Comparison of ENCODE assay signal across 27 cellular contexts in genomic region chr22:39429186-39429585, GRCh38. TPM values are rescaled to one million over a fixed set of nuclear protein-coding genes. Genes with fewer than 3 reads are reported as not detected.
A peak's percentile ranks its signal among the peaks of the same experiment; 100 is the strongest.
DNase-seq lines count a peak whose midpoint lies in the region; ATAC-seq and TF ChIP-seq lines count a peak whose summit lies in the region.
"Had no signal": no experiment of that assay in that cellular context is flagged by ENCODE, and none has a peak within 500 bp of the region (broad histone marks: within the 10 kb centered on the region; RNA-seq: fewer than 3 reads in every experiment).

No MANE protein-coding gene starts in this region.

- H3K36me3 ChIP-seq in HCT116 (ENCODE audit: control insufficient read depth in 1 of 2, insufficient read depth in 2 of 2, low read length in 2 of 2) (peaks cover 5 to 12% of the 10 kb centered on the region in 2 experiments; a peak in 2 of 4 replicates), SK-N-MC (ENCODE audit: insufficient read depth, low read length) (peaks cover 7% of the 10 kb centered on the region), iPS-20b (ENCODE audit: insufficient read depth, low read depth, low read length) (peaks cover 46% of the 10 kb centered on the region), psoas muscle (ENCODE audit: insufficient read depth in 1 of 2, low read depth in 1 of 2) (peaks cover 2 to 67% of the 10 kb centered on the region in 2 donors)

- no peak for TF ChIP-seq POLR2A in HCT116 (IDR thresholded peaks at IDR 0.05; ENCODE audit: borderline replicate concordance, extremely low read depth, insufficient read depth, insufficient read length)

- no peaks in the 10 kb centered on the region for H3K79me2 ChIP-seq in HCT116 (ENCODE audit: insufficient read depth, low read length)

- POLR2A ChIA-PET in HCT116 (lab: Charles Lee): no interaction called here

- no peak overlapping the region for H3K4me3 Mint-ChIP-seq in progenitor cell of endocrine pancreas (ENCODE audit: low read depth)
- H3K4me3 Mint-ChIP-seq: B cell; CD8-positive, alpha-beta memory T cell; effector memory CD8-positive, alpha-beta T cell had no signal

- H3K4me1 Mint-ChIP-seq in progenitor cell of endocrine pancreas (ENCODE audit: low read depth): no peaks in the 10 kb centered on the region
- H3K4me1 Mint-ChIP-seq: B cell; CD8-positive, alpha-beta memory T cell had no signal

- no peak overlapping the region for H2AFZ ChIP-seq in HCT116 (ENCODE audit: low read depth, low read length, poor library complexity, severe bottlenecking)

- no peaks in the 10 kb centered on the region for H3K9me3 ChIP-seq in HCT116 (ENCODE audit: control insufficient read depth in 1 of 2, insufficient read depth in 1 of 2, low read depth in 1 of 2, low read length in 2 of 2)
- H3K9me3 ChIP-seq in SK-N-MC (ENCODE audit: low read depth, low read length): no peaks in the 10 kb centered on the region
- no peaks in the 10 kb centered on the region for H3K9me3 ChIP-seq in iPS-20b (ENCODE audit: insufficient read depth, low read depth, low read length)
- H3K9me3 ChIP-seq in psoas muscle: no peaks in the 10 kb centered on the region

- H3K9ac ChIP-seq in HCT116 (ENCODE audit: low read length): no peak overlapping the region
- no peak overlapping the region for H3K9ac ChIP-seq in SK-N-MC (ENCODE audit: insufficient read length)
- H3K9ac ChIP-seq in iPS-20b (ENCODE audit: low read depth, low read length): peak overlapping the region; percentile 58; the same call in 1 of the 2 replicates

- H3K27me3 Mint-ChIP-seq in progenitor cell of endocrine pancreas: no peaks in the 10 kb centered on the region
- H3K27me3 Mint-ChIP-seq: B cell; CD8-positive, alpha-beta memory T cell; effector memory CD8-positive, alpha-beta T cell had no signal

- no peaks in the 10 kb centered on the region for H4K20me1 ChIP-seq in HCT116 (ENCODE audit: insufficient read depth)

- H3K4me3 ChIP-seq in HCT116 (replicated peaks in 1 of 2; ENCODE audit: low read depth in 1 of 2, low read length in 2 of 2): no peak overlapping the region
- H3K4me3 ChIP-seq in SK-N-MC: peak overlapping the region; percentile 49; the same call in 1 of the 2 replicates
- H3K4me3 ChIP-seq in iPS-20b (ENCODE audit: low read length): peak overlapping the region; percentile 40; the same call in 1 of the 2 replicates
- H3K4me3 ChIP-seq in psoas muscle: no peak overlapping the region

- intact Hi-C loops in HCT116 (cut with micrococcal nuclease): no loop called here
- intact Hi-C loops in psoas muscle (cut with DNase I): no loop called here

- DNase-seq in HCT116 (ENCODE audit: low read depth, low spot score) (no peak), SK-N-MC (ENCODE audit: low read depth, low spot score) (no peak), psoas muscle (peak in 1 of 2 donors; percentile 2), GM03348 (ENCODE audit: low spot score) (no peak), progenitor cell of endocrine pancreas (ENCODE audit: low spot score, unreplicated experiment) (no peak)
- DNase-seq in activated effector memory CD4-positive, alpha-beta T cell treated with anti-CD3 and anti-CD28 coated beads, Interleukin-2, amount 50 U/mL, for 16 hours: no peak
- DNase-seq: activated CD4-positive, alpha-beta T cell treated with anti-CD3 and anti-CD28 coated beads, Interleukin-2, amount 50 U/mL, for 1 hour; activated naive CD4-positive, alpha-beta T cell treated with Interleukin-2 at 50 U/mL for 16 hours; activated T-cell treated with anti-CD3 and anti-CD28 coated beads, Interleukin-2, amount 50 U/mL, for 48 hours; effector memory CD8-positive, alpha-beta T cell; head of caudate nucleus; Karpas-422; MV-4-11; NCI-H1694 treated with DMSO at 0.1 percent for 48 hours; NCI-H524; NK-92 treated with Interleukin-12 subunit alpha and Interleukin-12 subunit beta, amount 100 ng/mL, for 24 hours; nucleus accumbens; SIG-M5; stimulated activated naive CD8-positive, alpha-beta T cell treated with anti-CD3 and anti-CD28 coated beads, Interleukin-15, Interleukin-2, amounts not matched to agents 100 U/mL and 50 U/mL, for 24 hours; SW 1271; T1000 had no signal

- CTCF ChIA-PET in HCT116 (lab: Charles Lee): no interaction called here

- no peak for TF ChIP-seq RAD21 in HCT116 (IDR thresholded peaks at IDR 0.05; ENCODE audit: low read depth)

- H3K9me2 ChIP-seq in HCT116 (ENCODE audit: insufficient read depth): no peaks in the 10 kb centered on the region

- H3K27ac ChIP-seq in HCT116 (ENCODE audit: low read depth, low read length) (0 out of 2 replicates have a peak overlapping the region, but pooled peaks have one; percentile 24), SK-N-MC (peak overlapping the region; percentile 2; the same call in 1 of the 2 replicates), iPS-20b (ENCODE audit: low read length) (peak overlapping the region; percentile 97), psoas muscle (peak overlapping the region; percentile 85)

- no peaks in the 10 kb centered on the region for H3K9me3 Mint-ChIP-seq in progenitor cell of endocrine pancreas (ENCODE audit: low read depth)
- H3K9me3 Mint-ChIP-seq: CD8-positive, alpha-beta memory T cell; effector memory CD8-positive, alpha-beta T cell had no signal

- H3K27ac Mint-ChIP-seq in progenitor cell of endocrine pancreas: no peak overlapping the region
- H3K27ac Mint-ChIP-seq: B cell; CD8-positive, alpha-beta memory T cell; effector memory CD8-positive, alpha-beta T cell had no signal

- H3K27me3 ChIP-seq in HCT116 (ENCODE audit: insufficient read depth, low read length) (no peaks in the 10 kb centered on the region), iPS-20b (ENCODE audit: insufficient read depth, low read length) (no peaks in the 10 kb centered on the region), psoas muscle (ENCODE audit: insufficient read depth in 3 of 3, low read length in 2 of 3) (no peaks in the 10 kb centered on the region)

- BruUV-seq in HCT116 (replicated peaks; lab: Mats Ljungman, UMichigan): no TSS peak

- 90 to 95% (median 92%) methylated on average over 13 of the region's 13 CpGs for WGBS in psoas muscle, 3 donors

- ATAC-seq in HCT116 (no peak), psoas muscle (no peak), HG02970 (IDR thresholded peaks at IDR 0.05; ENCODE audit: low FRiP score, unreplicated experiment) (no peak)
- ATAC-seq: effector memory CD8-positive, alpha-beta T cell; esophagus mucosa; stimulated activated naive CD8-positive, alpha-beta T cell treated with anti-CD3 and anti-CD28 coated beads, Interleukin-15, Interleukin-2, amounts not matched to agents 100 U/mL and 50 U/mL, for 24 hours had no signal

- TF ChIP-seq CTCF in HCT116 (IDR thresholded peaks at IDR 0.05 in 2 of 3, conservative IDR thresholded peaks at IDR 0.05 in 1 of 3; ENCODE audit: borderline replicate concordance in 1 of 3, insufficient read depth in 1 of 3, low read depth in 2 of 3, low read length in 2 of 3): no peak
- no peak for TF ChIP-seq CTCF in psoas muscle (IDR thresholded peaks at IDR 0.05)
- no peak for TF ChIP-seq CTCF in progenitor cell of endocrine pancreas (IDR thresholded peaks at IDR 0.05; ENCODE audit: unreplicated experiment)

- H3K4me2 ChIP-seq in HCT116 (ENCODE audit: low read length): 0 out of 2 replicates have a peak overlapping the region, but pooled peaks have one; percentile 17

- H3K4me1 ChIP-seq in HCT116 (ENCODE audit: control insufficient read depth in 1 of 2, insufficient read depth in 2 of 2, low read length in 2 of 2) (peaks cover 10 to 11% of the 10 kb centered on the region in 2 experiments; a peak in 3 of 4 replicates), iPS-20b (ENCODE audit: insufficient read depth, low read length) (peaks cover 13% of the 10 kb centered on the region), psoas muscle (peaks cover 29% of the 10 kb centered on the region)

- RAD21 ChIA-PET in HCT116 (lab: Charles Lee; ENCODE audit: low non-redundant PET in 1 of 2, low total read pairs in 2 of 2, uncharacterized antibody in 2 of 2, unreplicated experiment in 2 of 2): no interaction called here

- H3K36me3 Mint-ChIP-seq in progenitor cell of endocrine pancreas (ENCODE audit: insufficient read depth): peaks cover 4% of the 10 kb centered on the region

TF ChIP-seq in HCT116, 20 proteins besides CTCF, POLR2A, EP300 and RAD21 (continues in another document):
- TF ChIP-seq ZBTB33 (IDR thresholded peaks at IDR 0.05; ENCODE audit: extremely low read depth, insufficient replicate concordance, low read length) (no peak), EZH2phosphoT487 (IDR thresholded peaks at IDR 0.05; ENCODE audit: borderline replicate concordance) (no peak)

RNA-seq across cellular contexts. Expression of gene MGAT3, which starts 27.6 kb away (rescaled TPM):
- total RNA-seq in HCT116 (2021; ENCODE audit: unreplicated experiment): 0.20 TPM
- not detected in 2 replicates for polyA plus RNA-seq in HCT116 (2012)
- total RNA-seq in psoas muscle: 1 to 10 TPM; 1.4 to 2.2 (median 1.8) TPM
- polyA plus RNA-seq in psoas muscle: under 1 TPM; 0.53 to 0.65 (median 0.56) TPM
- 28.8 and 32.7 TPM in 2 replicates for total RNA-seq in progenitor cell of endocrine pancreas
- total RNA-seq: lung microvascular endothelial cell had no signal

RNA-seq across cellular contexts. Expression of gene TAB1, which starts 29.6 kb away (rescaled TPM):
- 25.4 TPM for total RNA-seq in HCT116 (2021; ENCODE audit: unreplicated experiment)
- 16.6 and 17.3 TPM in 2 replicates for polyA plus RNA-seq in HCT116 (2012)
- 10 to 100 TPM in 3 of 4 donors, 1 to 10 TPM in 1; 9.7 to 22.1 (median 17.3) TPM for total RNA-seq in psoas muscle
- polyA plus RNA-seq in psoas muscle: 10 to 100 TPM; 10.4 to 17.4 (median 12.8) TPM
- total RNA-seq in progenitor cell of endocrine pancreas: 31.2 and 40.6 TPM in 2 replicates

Comparison
In these comparisons a context has a peak if more than half of its experiments do, and no peak if none do; other contexts are left out.
1. H3K27ac ChIP-seq: peak in every context shown above with its lines; median percentile 97 in iPS-20b; 85 in psoas muscle; 24 in HCT116; 2 in SK-N-MC.
2. H3K4me3 ChIP-seq: peak in SK-N-MC (single experiment) and iPS-20b (single experiment); none in HCT116 (0 of 2) and psoas muscle (single experiment).